Comparison of ENCODE assay signal across 10 cellular contexts in genomic region chr16:14284371-14284770, GRCh38.
DNase-seq lines count a peak whose midpoint lies in the region; ATAC-seq and TF ChIP-seq lines count a peak whose summit lies in the region.
"Had no signal": no experiment of that assay in that cellular context is flagged by ENCODE, and none has a peak within 500 bp of the region (broad histone marks: within the 10 kb centered on the region; RNA-seq: fewer than 3 reads in every experiment).

No MANE protein-coding gene starts in this region.

- H3K9ac ChIP-seq in DND-41 (ENCODE audit: low read depth, low read length) (no peak overlapping the region), Loucy (ENCODE audit: low read depth, low read length, poor library complexity, severe bottlenecking) (peak overlapping the region; percentile 60)

- peaks cover 12% of the 10 kb centered on the region for H3K4me1 Mint-ChIP-seq in activated naive CD8-positive, alpha-beta T cell treated with anti-CD3 and anti-CD28 coated beads for 36 hours
- H3K4me1 Mint-ChIP-seq in nephron progenitor cell: peaks cover 7% of the 10 kb centered on the region

- H4K20me1 ChIP-seq in DND-41 (ENCODE audit: insufficient read depth, low read length) (no peaks in the 10 kb centered on the region), Loucy (ENCODE audit: insufficient read depth, low read length, poor library complexity, severe bottlenecking) (no peaks in the 10 kb centered on the region)

- ATAC-seq in DND-41 (ENCODE audit: insufficient read depth, low read depth) (no peak), HG03139 (IDR thresholded peaks at IDR 0.05; ENCODE audit: unreplicated experiment) (no peak), HG03039 (IDR thresholded peaks at IDR 0.05; ENCODE audit: unreplicated experiment) (no peak)

- H3K4me1 ChIP-seq in DND-41 (ENCODE audit: insufficient read depth, low read length) (peaks cover 22% of the 10 kb centered on the region), Loucy (ENCODE audit: insufficient read depth, low read length, poor library complexity, severe bottlenecking) (no peaks in the 10 kb centered on the region)

- H3K9me3 Mint-ChIP-seq in activated naive CD8-positive, alpha-beta T cell treated with anti-CD3 and anti-CD28 coated beads for 36 hours: peaks cover 6% of the 10 kb centered on the region
- peaks cover 8% of the 10 kb centered on the region for H3K9me3 Mint-ChIP-seq in nephron progenitor cell

- TF ChIP-seq CTCF in DND-41 (IDR thresholded peaks at IDR 0.05; ENCODE audit: borderline replicate concordance, extremely low read depth, low read length, poor library complexity, severe bottlenecking) (no peak), Loucy (conservative IDR thresholded peaks at IDR 0.05; ENCODE audit: low read length) (no peak), nephron progenitor cell (IDR thresholded peaks at IDR 0.05) (no peak)

- peaks cover 5% of the 10 kb centered on the region for H3K27me3 Mint-ChIP-seq in activated naive CD8-positive, alpha-beta T cell treated with anti-CD3 and anti-CD28 coated beads for 36 hours
- peaks cover 14% of the 10 kb centered on the region for H3K27me3 Mint-ChIP-seq in nephron progenitor cell (ENCODE audit: low read depth, poor library complexity)

- H3K27me3 ChIP-seq in DND-41 (ENCODE audit: insufficient read depth, low read length, poor library complexity): no peaks in the 10 kb centered on the region
- H3K27me3 ChIP-seq in Loucy (ENCODE audit: insufficient read depth, low read length, poor library complexity, severe bottlenecking): no peaks in the 10 kb centered on the region

- H2AFZ ChIP-seq in DND-41 (ENCODE audit: low read depth, low read length): no peak overlapping the region
- no peak overlapping the region for H2AFZ ChIP-seq in Loucy (ENCODE audit: low read length)

- H3F3A ChIP-seq in Loucy (ENCODE audit: low read depth): no peaks in the 10 kb centered on the region

- H3K9me2 ChIP-seq in Loucy (replicated peaks; ENCODE audit: low read depth, low read length): no peaks in the 10 kb centered on the region

- peak overlapping the region; percentile 5 for H3K4me3 Mint-ChIP-seq in activated naive CD8-positive, alpha-beta T cell treated with anti-CD3 and anti-CD28 coated beads for 36 hours
- peak overlapping the region; percentile 94 for H3K4me3 Mint-ChIP-seq in nephron progenitor cell

- no peak overlapping the region for H3K27ac Mint-ChIP-seq in activated naive CD8-positive, alpha-beta T cell treated with anti-CD3 and anti-CD28 coated beads for 36 hours
- H3K27ac Mint-ChIP-seq in nephron progenitor cell: no peak overlapping the region

- H3K79me2 ChIP-seq in DND-41 (ENCODE audit: insufficient read depth, low read length) (no peaks in the 10 kb centered on the region), Loucy (ENCODE audit: insufficient read depth, low read length) (no peaks in the 10 kb centered on the region)

- H3K36me3 Mint-ChIP-seq in activated naive CD8-positive, alpha-beta T cell treated with anti-CD3 and anti-CD28 coated beads for 36 hours: peaks cover 2% of the 10 kb centered on the region
- peaks cover 4% of the 10 kb centered on the region for H3K36me3 Mint-ChIP-seq in nephron progenitor cell (ENCODE audit: low read depth)

- H3K4me3 ChIP-seq in DND-41 (ENCODE audit: low read depth in 1 of 2, low read length in 2 of 2): peak overlapping the region in 1 of 2 experiments; percentile 64; a peak in 2 of 4 replicates
- peak overlapping the region; percentile 85 for H3K4me3 ChIP-seq in Loucy (ENCODE audit: low read length, poor library complexity, severe bottlenecking)

- H3K27ac ChIP-seq in DND-41 (ENCODE audit: low read length): no peak overlapping the region

- H3K9me3 ChIP-seq in DND-41 (ENCODE audit: insufficient read depth, low read length, severe bottlenecking) (peaks cover 7% of the 10 kb centered on the region), Loucy (ENCODE audit: insufficient read depth, low read depth, low read length) (no peaks in the 10 kb centered on the region; the same call in 1 of the 2 replicates)

- no peaks in the 10 kb centered on the region for H3K36me3 ChIP-seq in DND-41 (ENCODE audit: insufficient read depth, low read length)
- H3K36me3 ChIP-seq in Loucy (ENCODE audit: insufficient read depth, low read length): no peaks in the 10 kb centered on the region

- DNase-seq in DND-41 (no peak), nephron progenitor cell (no peak), SIG-M5 (lab: John Stamatoyannopoulos, UW) (no peak)
- no peak for DNase-seq in activated naive CD8-positive, alpha-beta T cell treated with anti-CD3 and anti-CD28 coated beads for 36 hours
- DNase-seq: NCI-H226; stimulated activated CD8-positive, alpha-beta memory T cell treated with anti-CD3 and anti-CD28 coated beads, Interleukin-4, amount 100 ng/mL, for 48 hours; T1000 had no signal

- peak overlapping the region; percentile 90; the same call in 1 of the 2 replicates for H3K4me2 ChIP-seq in DND-41 (ENCODE audit: insufficient read depth, low read length)
- peak overlapping the region; percentile 72 for H3K4me2 ChIP-seq in Loucy (ENCODE audit: low read depth, low read length, poor library complexity, severe bottlenecking)
